1 cellular context compared by ENCODE assay signal in genomic region chr5:96655506-96655905, GRCh38.
TF ChIP-seq lines count a peak whose summit lies in the region.

No MANE protein-coding gene starts in this region.

TF ChIP-seq in IMR-90, 13 proteins besides CTCF, POLR2A, EP300 and RAD21:
- no peak for TF ChIP-seq MAFK (IDR thresholded peaks at IDR 0.05; ENCODE audit: low read depth, low read length)
- TF ChIP-seq ELK1 (IDR thresholded peaks at IDR 0.05; ENCODE audit: borderline replicate concordance, low read depth, low read length): no peak
- no peak for TF ChIP-seq BHLHE40 (IDR thresholded peaks at IDR 0.05; ENCODE audit: low read depth, low read length)
- TF ChIP-seq FOS (IDR thresholded peaks at IDR 0.05; ENCODE audit: low read depth, low read length): no peak
- TF ChIP-seq NFE2L2 (IDR thresholded peaks at IDR 0.05; ENCODE audit: low read depth, low read length): no peak
- no peak for TF ChIP-seq CEBPB (IDR thresholded peaks at IDR 0.05; ENCODE audit: low read depth, low read length)
- no peak for TF ChIP-seq RCOR1 (IDR thresholded peaks at IDR 0.05; ENCODE audit: insufficient replicate concordance, low read length)
- no peak for TF ChIP-seq MXI1 (IDR thresholded peaks at IDR 0.05; ENCODE audit: borderline replicate concordance, low read depth, low read length)
- no peak for TF ChIP-seq MAZ (IDR thresholded peaks at IDR 0.05; ENCODE audit: borderline replicate concordance, low read depth, low read length)
- no peak for TF ChIP-seq RFX5 (IDR thresholded peaks at IDR 0.05; ENCODE audit: low read depth, low read length)
- TF ChIP-seq CHD1 (IDR thresholded peaks at IDR 0.05; ENCODE audit: low read depth, low read length): no peak
- TF ChIP-seq USF2 (IDR thresholded peaks at IDR 0.05; ENCODE audit: low read depth, low read length): no peak
- TF ChIP-seq SMC3 (IDR thresholded peaks at IDR 0.05; ENCODE audit: low read depth, low read length): no peak
